ENCODE assay signal across 10 cellular contexts in the genomic region with DNA sequence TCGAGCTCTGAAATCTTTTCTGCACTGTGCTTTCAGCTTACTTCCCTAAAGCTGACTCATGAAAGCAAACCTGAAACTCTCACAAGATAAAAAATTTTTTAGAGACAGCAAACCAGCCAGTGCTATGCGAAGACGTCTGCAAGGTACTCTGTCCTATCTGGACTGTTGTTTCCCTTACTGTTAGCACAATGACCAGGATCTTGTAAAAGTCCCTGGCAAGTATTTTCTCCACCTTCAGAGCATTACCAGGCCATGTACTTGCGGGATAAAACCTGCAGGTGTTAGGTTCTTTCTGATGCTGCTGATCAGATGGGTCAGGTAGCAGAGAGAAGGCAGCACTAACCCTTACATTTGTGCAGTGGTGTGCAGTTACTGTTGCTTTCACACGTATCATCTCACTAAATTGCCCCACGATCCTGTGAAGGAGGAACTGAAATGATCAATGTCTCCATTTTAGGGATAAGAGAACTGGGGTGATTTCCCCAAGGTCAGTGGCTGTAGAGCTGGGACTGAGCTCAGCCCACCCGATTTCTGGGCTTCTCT. TPM values are rescaled to one million over a fixed set of nuclear protein-coding genes. Genes with fewer than 3 reads are reported as not detected.
DNase-seq lines count a peak whose midpoint lies in the region; ATAC-seq and TF ChIP-seq lines count a peak whose summit lies in the region.
"Had no signal": no experiment of that assay in that cellular context is flagged by ENCODE, and none has a peak within 500 bp of the region (broad histone marks: within the 10 kb centered on the region; RNA-seq: fewer than 3 reads in every experiment).

No MANE protein-coding gene starts in this region.

- H3K9me3 Mint-ChIP-seq in HFFc6 (no peaks in the 10 kb centered on the region), nephron (no peaks in the 10 kb centered on the region)

- 74 to 79% (median 76%) methylated on average over 6 to 7 of the region's 7 CpGs for WGBS in adrenal gland, 4 donors

- intact Hi-C loops in adrenal gland (cut with DNase I), result no loop called here

- H3K4me1 Mint-ChIP-seq in HFFc6 (ENCODE audit: low read depth), result peaks cover 78% of the 10 kb centered on the region
- H3K4me1 Mint-ChIP-seq in nephron, result peaks cover 66% of the 10 kb centered on the region

- TF ChIP-seq CTCF in HFFc6 (IDR thresholded peaks at IDR 0.05), result no peak
- no peak for TF ChIP-seq CTCF in nephron (IDR thresholded peaks at IDR 0.05; ENCODE audit: unreplicated experiment in 3 of 3)
- TF ChIP-seq CTCF in adrenal gland (IDR thresholded peaks at IDR 0.05), result no peak

- H3K4me3 Mint-ChIP-seq in HFFc6 (no peak overlapping the region), nephron (no peak overlapping the region)

- TF ChIP-seq POLR2A in adrenal gland (IDR thresholded peaks at IDR 0.05), result no peak

- H3K27me3 ChIP-seq in adrenal gland, result no peaks in the 10 kb centered on the region

- H3K36me3 ChIP-seq in adrenal gland (replicated peaks in 1 of 2), result no peaks in the 10 kb centered on the region

- no peaks in the 10 kb centered on the region for H3K9me3 ChIP-seq in adrenal gland (replicated peaks in 1 of 3)

- no peak overlapping the region for H3K4me3 ChIP-seq in adrenal gland

- H3K27ac ChIP-seq in adrenal gland, result no peak overlapping the region

- DNase-seq in HFFc6 (no peak), COLO668 (lab: John Stamatoyannopoulos, UW; ENCODE audit: unreplicated experiment) (no peak), adrenal gland (no peak), HPDE6-E6E7 (ENCODE audit: extremely low spot score) (no peak), RKO (ENCODE audit: low spot score) (no peak)
- DNase-seq: NCI-H2081 treated with DMSO at 0.1 percent for 48 hours, retina had no signal

- no peaks in the 10 kb centered on the region for H3K27me3 Mint-ChIP-seq in HFFc6 (ENCODE audit: insufficient read depth)
- no peaks in the 10 kb centered on the region for H3K27me3 Mint-ChIP-seq in nephron (ENCODE audit: low read depth)

- H3K27ac Mint-ChIP-seq in HFFc6 (peak overlapping the region; percentile 61; the same call in 1 of the 2 replicates), nephron (peak overlapping the region in 2 of 3 experiments; percentile 16 to 67)

- ATAC-seq in GM19035 (IDR thresholded peaks at IDR 0.05; ENCODE audit: unreplicated experiment), result peak; percentile 60
- ATAC-seq in HG03457 (IDR thresholded peaks at IDR 0.05; ENCODE audit: unreplicated experiment), result peak; percentile 58

- H3K36me3 Mint-ChIP-seq in HFFc6 (ENCODE audit: low read depth) (peaks cover 22% of the 10 kb centered on the region; the same call in 1 of the 2 replicates), nephron (ENCODE audit: low read depth) (peaks cover 23% of the 10 kb centered on the region)

- peaks cover 0 to 13% of the 10 kb centered on the region in 2 donors for H3K4me1 ChIP-seq in adrenal gland (replicated peaks in 1 of 2)

RNA-seq across cellular contexts. Expression of a gene that starts 56.6 kb away (rescaled TPM):
- total RNA-seq in HFFc6 (2021; fragmentation: NEBNext Ultra II Directional; extraction: Animal tissue kit (Norgen Biotek cat#: 25700)), result 10 to 100 TPM; 20.9 to 29.9 (median 28.1) TPM
- total RNA-seq in adrenal gland, result 1 to 10 TPM; 2.7 to 9.4 (median 5.3) TPM
- polyA plus RNA-seq in adrenal gland, result 1 to 10 TPM; 2.8 to 4.3 (median 4.3) TPM
